Comparison of ENCODE assay signal across 17 cellular contexts in the genomic region with DNA sequence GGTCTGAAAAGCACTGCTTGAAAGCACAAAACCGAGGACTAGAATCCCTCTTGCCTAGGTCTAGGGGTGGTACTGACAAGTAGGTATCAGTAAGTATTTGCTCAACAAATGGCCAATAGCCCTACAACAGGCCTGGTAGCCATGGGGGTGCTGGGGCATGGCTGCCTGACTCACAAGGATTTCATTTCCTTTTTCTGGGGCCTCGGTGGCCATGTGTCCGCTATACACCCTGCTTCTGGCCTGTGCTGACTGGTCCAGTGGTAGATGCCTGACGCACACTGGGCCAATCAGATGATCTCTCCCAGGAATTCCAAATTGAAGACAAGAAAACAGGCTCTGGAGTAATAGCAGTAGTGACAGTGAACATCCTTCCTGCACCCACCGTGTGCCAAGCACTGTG. TPM values are rescaled to one million over a fixed set of nuclear protein-coding genes. Genes with fewer than 3 reads are reported as not detected.
DNase-seq lines count a peak whose midpoint lies in the region; ATAC-seq and TF ChIP-seq lines count a peak whose summit lies in the region.
"Had no signal": no experiment of that assay in that cellular context is flagged by ENCODE, and none has a peak within 500 bp of the region (broad histone marks: within the 10 kb centered on the region; RNA-seq: fewer than 3 reads in every experiment).

No MANE protein-coding gene starts in this region.

- H3K9me2 ChIP-seq in OCI-LY7 (ENCODE audit: insufficient read depth, low read length): no peaks in the 10 kb centered on the region
- H3K9me2 ChIP-seq: SK-N-SH had no signal

- POLR2A ChIA-PET in OCI-LY7 (lab: Charles Lee): no interaction called here

- peak; percentile 32 for DNase-seq in EL
- DNase-seq in HCEC 1CT: peak; percentile 14
- DNase-seq in OCI-LY7 (ENCODE audit: low spot score): peak; percentile 12
- peak; percentile 9 for DNase-seq in fibroblast of the aortic adventitia (ENCODE audit: low read depth)
- DNase-seq in NK-92 treated with Interleukin-12 subunit alpha and Interleukin-12 subunit beta, amount 100 ng/mL, for 24 hours (lab: John Stamatoyannopoulos, UW): no peak
- DNase-seq: activated CD4-positive, alpha-beta T cell treated with anti-CD3 and anti-CD28 coated beads, Interleukin-2, amount 50 U/mL, for 1 hour; activated naive CD4-positive, alpha-beta T cell treated with Interleukin-2 at 50 U/mL for 16 hours; BE2C; naive thymus-derived CD4-positive, alpha-beta T cell; NCI-H1930; NCI-H510A treated with DMSO at 0.1 percent for 48 hours; OCI-M1; SK-N-SH had no signal

- ATAC-seq in GM19463 (IDR thresholded peaks at IDR 0.05; ENCODE audit: unreplicated experiment): no peak
- no peak for ATAC-seq in HG02610 (IDR thresholded peaks at IDR 0.05; ENCODE audit: unreplicated experiment)
- ATAC-seq: naive thymus-derived CD4-positive, alpha-beta T cell had no signal

- no peaks in the 10 kb centered on the region for H3K79me2 ChIP-seq in OCI-LY7 (ENCODE audit: insufficient read depth, low read depth, low read length)

- CTCF ChIA-PET in OCI-LY7 (lab: Charles Lee; ENCODE audit: unreplicated experiment): no interaction called here

- H3K9me3 ChIP-seq in OCI-LY7 (ENCODE audit: low read length): no peaks in the 10 kb centered on the region
- H3K9me3 ChIP-seq: BE2C, SK-N-SH, thoracic aorta had no signal

- no peak overlapping the region for H3K27ac ChIP-seq in OCI-LY7 (ENCODE audit: low read depth, low read length, poor library complexity, severe bottlenecking)
- H3K27ac ChIP-seq: thoracic aorta had no signal

- intact Hi-C loops in OCI-LY7 (cut with micrococcal nuclease; ENCODE audit: unreplicated experiment): loop anchor here (10.0 kb wide), 1 partner anchor 515 kb away; no protein-coding TSS in a partner anchor

- H3K4me3 ChIP-seq in OCI-LY7 (ENCODE audit: low read depth, low read length, poor library complexity, severe bottlenecking): no peak overlapping the region
- no peak overlapping the region for H3K4me3 ChIP-seq in fibroblast of the aortic adventitia (ENCODE audit: low read depth, low read length)
- H3K4me3 ChIP-seq: smooth muscle cell, thoracic aorta had no signal

- BruUV-seq in OCI-LY7 (replicated peaks; lab: Mats Ljungman, UMichigan): no TSS peak

- H3K4me1 ChIP-seq in OCI-LY7 (ENCODE audit: insufficient read depth, low read length, poor library complexity, severe bottlenecking): peaks cover 25% of the 10 kb centered on the region

- H3K36me3 ChIP-seq in OCI-LY7 (ENCODE audit: insufficient read depth, low read length): no peaks in the 10 kb centered on the region
- H3K36me3 ChIP-seq: BE2C, thoracic aorta had no signal

- TF ChIP-seq CTCF in OCI-LY7 (conservative IDR thresholded peaks at IDR 0.05; ENCODE audit: low read length) (no peak), fibroblast of the aortic adventitia (IDR thresholded peaks at IDR 0.05; ENCODE audit: insufficient read depth, low read length) (no peak)

- no peak overlapping the region for H2AFZ ChIP-seq in OCI-LY7 (ENCODE audit: low read length)

- no peaks in the 10 kb centered on the region for H4K20me1 ChIP-seq in OCI-LY7 (ENCODE audit: insufficient read depth, low read length)

- H3K4me2 ChIP-seq in OCI-LY7 (ENCODE audit: low read length): no peak overlapping the region
- H3K4me2 ChIP-seq: SK-N-SH, smooth muscle cell had no signal

RNA-seq across cellular contexts. Expression of gene MELTF, which starts 29.4 kb away (rescaled TPM):
- total RNA-seq in OCI-LY7 (2014; rRNA removed; shearing (Covaris generic)): 7.4 and 9.6 TPM in 2 replicates
- total RNA-seq in OCI-LY7 (2022) (13.8 and 14.6 TPM in 2 replicates), fibroblast of the aortic adventitia (ENCODE audit: low replicate concordance) (5.6 and 20.8 TPM in 2 replicates)

RNA-seq across cellular contexts. Expression of gene PIGZ, which starts 31.6 kb away (rescaled TPM):
- not detected in 2 replicates for total RNA-seq in OCI-LY7 (2014; rRNA removed; shearing (Covaris generic))
- total RNA-seq in OCI-LY7 (2022) (0.42 TPM in 1 of 2 replicates, not detected in the other), fibroblast of the aortic adventitia (ENCODE audit: low replicate concordance) (1.9 and 19.2 TPM in 2 replicates)

RNA-seq across cellular contexts. Expression of gene NCBP2, which starts 57.9 kb away (rescaled TPM):
- total RNA-seq in OCI-LY7 (2014; rRNA removed; shearing (Covaris generic)): 46.4 and 66.7 TPM in 2 replicates
- total RNA-seq in OCI-LY7 (2022): 70.4 and 73.6 TPM in 2 replicates
- 48.8 and 49.5 TPM in 2 replicates for total RNA-seq in fibroblast of the aortic adventitia (ENCODE audit: low replicate concordance)
